ENCODE assay signal across 8 cellular contexts in genomic region chr22:39174498-39175120, GRCh38.
DNase-seq lines count a peak whose midpoint lies in the region; ATAC-seq lines count a peak whose summit lies in the region.

No MANE protein-coding gene starts in this region.

- peaks cover 6% of the 10 kb centered on the region for H3K27me3 Mint-ChIP-seq in central memory CD8-positive, alpha-beta T cell

- H3K27ac ChIP-seq in layer of hippocampus (ENCODE audit: low read depth, low read length) = peak overlapping the region; percentile 47

- H3K4me1 Mint-ChIP-seq in central memory CD8-positive, alpha-beta T cell = peaks cover 72% of the 10 kb centered on the region

- no peaks in the 10 kb centered on the region for H3K27me3 ChIP-seq in layer of hippocampus (ENCODE audit: control insufficient read depth, insufficient read depth, low read length)

- H3K36me3 Mint-ChIP-seq in central memory CD8-positive, alpha-beta T cell (ENCODE audit: insufficient read depth) = peaks cover 24% of the 10 kb centered on the region

- no peaks in the 10 kb centered on the region for H3K9me3 Mint-ChIP-seq in central memory CD8-positive, alpha-beta T cell

- peak; percentile 71 for ATAC-seq in central memory CD8-positive, alpha-beta T cell (replicated peaks; ENCODE audit: extremely low read depth, poor library complexity, severe bottlenecking)
- no peak for ATAC-seq in GM19395 (IDR thresholded peaks at IDR 0.05; ENCODE audit: unreplicated experiment)

- H3K27ac Mint-ChIP-seq in central memory CD8-positive, alpha-beta T cell (ENCODE audit: low read depth) = peak overlapping the region; percentile 97

- peak overlapping the region; percentile 75 for H3K4me3 Mint-ChIP-seq in central memory CD8-positive, alpha-beta T cell

- peak; percentile 45 for DNase-seq in stimulated activated CD4-positive, alpha-beta T cell treated with anti-CD3 and anti-CD28 coated beads, Interleukin-12 subunit alpha, Interleukin-12 subunit beta, amount 100 ng/mL, for 4 hours
- DNase-seq in stimulated activated CD4-positive, alpha-beta T cell treated with anti-CD3 and anti-CD28 coated beads, Interleukin-2, amount 100 ng/mL, for 48 hours = no peak
- peak; percentile 37 for DNase-seq in activated CD4-positive, CD25-positive, alpha-beta regulatory T cell treated with anti-CD3 and anti-CD28 coated beads, Interleukin-2, amount 50 U/mL, for 16 hours (ENCODE audit: low read depth, low spot score)
- DNase-seq in central memory CD8-positive, alpha-beta T cell (ENCODE audit: low spot score in 2 of 2) = peak; percentile 64 to 81
- DNase-seq in stimulated activated CD4-positive, alpha-beta T cell treated with anti-CD3 and anti-CD28 coated beads, Interleukin-1b, Interleukin-23, amount 100 ng/mL, for 48 hours = peak; percentile 50
- DNase-seq in RPMI8226 = no peak

Comparison
In these comparisons a context has a peak if more than half of its experiments do, and no peak if none do; other contexts are left out.
1. DNase-seq: peak in stimulated activated CD4-positive, alpha-beta T cell treated with anti-CD3 and anti-CD28 coated beads, Interleukin-12 subunit alpha, Interleukin-12 subunit beta, amount 100 ng/mL, for 4 hours (single experiment), activated CD4-positive, CD25-positive, alpha-beta regulatory T cell treated with anti-CD3 and anti-CD28 coated beads, Interleukin-2, amount 50 U/mL, for 16 hours (single experiment), central memory CD8-positive, alpha-beta T cell (2 of 2) and stimulated activated CD4-positive, alpha-beta T cell treated with anti-CD3 and anti-CD28 coated beads, Interleukin-1b, Interleukin-23, amount 100 ng/mL, for 48 hours (single experiment); none in stimulated activated CD4-positive, alpha-beta T cell treated with anti-CD3 and anti-CD28 coated beads, Interleukin-2, amount 100 ng/mL, for 48 hours (0 of 2) and RPMI8226 (single experiment).